ENCODE assay signal across 17 cellular contexts in the genomic region with DNA sequence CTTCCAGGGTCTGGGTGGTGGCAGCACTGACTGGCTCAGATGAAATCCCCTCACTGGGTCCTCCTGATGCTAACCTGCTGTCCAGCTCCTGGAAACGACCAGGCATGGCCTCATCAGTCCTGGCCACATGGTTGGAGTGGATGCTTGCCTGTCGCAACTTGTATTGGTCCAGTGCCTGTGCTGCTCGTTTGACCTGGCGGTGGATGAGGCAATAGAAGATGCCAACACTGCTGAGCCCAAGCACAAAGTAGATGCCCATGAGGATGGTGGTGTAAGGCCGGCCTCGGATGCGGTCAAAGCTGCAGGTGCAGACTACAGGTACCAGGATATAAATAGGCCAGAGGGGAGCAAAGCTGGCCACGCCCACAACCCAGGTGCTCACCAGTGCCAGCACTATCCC. TPM values are rescaled to one million over a fixed set of nuclear protein-coding genes. Genes with fewer than 3 reads are reported as not detected.
"Had no signal": no experiment of that assay in that cellular context is flagged by ENCODE, and none has a peak within 500 bp of the region (broad histone marks: within the 10 kb centered on the region; RNA-seq: fewer than 3 reads in every experiment).

No MANE protein-coding gene starts in this region.

- H3K4me3 Mint-ChIP-seq: activated T-cell treated with anti-CD3 and anti-CD28 coated beads, Interleukin-2, amount 50 U/mL, for 24 hours; T-cell had no signal

- DNase-seq: activated CD4-positive, alpha-beta T cell treated with anti-CD3 and anti-CD28 coated beads for 36 hours; activated T-cell treated with anti-CD3 and anti-CD28 coated beads, Interleukin-2, amount 50 U/mL, for 24 hours; caudate nucleus; colonic mucosa; effector CD4-positive, alpha-beta T cell; foreskin melanocyte; head of caudate nucleus; left cardiac atrium; mammary epithelial cell; naive thymus-derived CD4-positive, alpha-beta T cell; psoas muscle; sigmoid colon; stimulated activated CD4-positive, alpha-beta T cell treated with anti-CD3 and anti-CD28 coated beads, Interleukin-2, amount 100 ng/mL, for 24 hours; stimulated activated naive CD4-positive, alpha-beta T cell; T-cell; trophoblast cell had no signal

- H3K4me3 ChIP-seq: colonic mucosa, psoas muscle, sigmoid colon had no signal

- H3K27ac ChIP-seq: colonic mucosa, psoas muscle, sigmoid colon, VCaP had no signal

- H3K27ac Mint-ChIP-seq: activated T-cell treated with anti-CD3 and anti-CD28 coated beads, Interleukin-2, amount 50 U/mL, for 24 hours had no signal

- ATAC-seq: activated CD4-positive, alpha-beta T cell treated with anti-CD3 and anti-CD28 coated beads for 36 hours; left cardiac atrium; naive thymus-derived CD4-positive, alpha-beta T cell; psoas muscle; T-cell had no signal

- H3K9me3 Mint-ChIP-seq: activated T-cell treated with anti-CD3 and anti-CD28 coated beads, Interleukin-2, amount 50 U/mL, for 24 hours; naive thymus-derived CD4-positive, alpha-beta T cell; T-cell had no signal

- H3K36me3 Mint-ChIP-seq: naive thymus-derived CD4-positive, alpha-beta T cell; T-cell had no signal

- H3K27me3 Mint-ChIP-seq: activated T-cell treated with anti-CD3 and anti-CD28 coated beads, Interleukin-2, amount 50 U/mL, for 24 hours; T-cell had no signal

- H3K27me3 ChIP-seq: colonic mucosa, sigmoid colon had no signal

RNA-seq across cellular contexts. Expression of gene GPR84, which starts 1.2 kb away (rescaled TPM):
- total RNA-seq: T-cell had no signal
